In the genomic region with DNA sequence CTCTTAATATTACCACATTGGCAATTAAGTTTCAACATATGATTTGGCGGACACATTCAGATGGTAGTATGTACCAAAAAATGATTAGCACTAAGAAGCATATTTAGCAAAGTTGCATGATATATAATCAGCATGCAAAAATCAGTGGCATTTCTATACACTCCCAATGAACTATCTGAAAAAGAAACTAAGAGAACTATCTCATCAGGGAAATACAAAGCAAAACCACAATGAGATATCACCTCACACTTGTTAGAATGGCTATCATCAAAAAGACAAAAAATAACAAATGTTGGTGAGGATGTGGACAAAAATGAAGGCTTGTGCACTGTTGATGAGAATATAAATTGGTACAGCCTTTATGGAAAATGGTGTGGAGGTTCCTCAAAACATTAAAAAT, we compare ENCODE assay signal across 1 cellular context.
TF ChIP-seq lines count a peak whose summit lies in the region.

No MANE protein-coding gene starts in this region.

TF ChIP-seq in GM23338, 12 proteins besides CTCF, POLR2A, EP300 and RAD21:
- TF ChIP-seq, protein P1, sequence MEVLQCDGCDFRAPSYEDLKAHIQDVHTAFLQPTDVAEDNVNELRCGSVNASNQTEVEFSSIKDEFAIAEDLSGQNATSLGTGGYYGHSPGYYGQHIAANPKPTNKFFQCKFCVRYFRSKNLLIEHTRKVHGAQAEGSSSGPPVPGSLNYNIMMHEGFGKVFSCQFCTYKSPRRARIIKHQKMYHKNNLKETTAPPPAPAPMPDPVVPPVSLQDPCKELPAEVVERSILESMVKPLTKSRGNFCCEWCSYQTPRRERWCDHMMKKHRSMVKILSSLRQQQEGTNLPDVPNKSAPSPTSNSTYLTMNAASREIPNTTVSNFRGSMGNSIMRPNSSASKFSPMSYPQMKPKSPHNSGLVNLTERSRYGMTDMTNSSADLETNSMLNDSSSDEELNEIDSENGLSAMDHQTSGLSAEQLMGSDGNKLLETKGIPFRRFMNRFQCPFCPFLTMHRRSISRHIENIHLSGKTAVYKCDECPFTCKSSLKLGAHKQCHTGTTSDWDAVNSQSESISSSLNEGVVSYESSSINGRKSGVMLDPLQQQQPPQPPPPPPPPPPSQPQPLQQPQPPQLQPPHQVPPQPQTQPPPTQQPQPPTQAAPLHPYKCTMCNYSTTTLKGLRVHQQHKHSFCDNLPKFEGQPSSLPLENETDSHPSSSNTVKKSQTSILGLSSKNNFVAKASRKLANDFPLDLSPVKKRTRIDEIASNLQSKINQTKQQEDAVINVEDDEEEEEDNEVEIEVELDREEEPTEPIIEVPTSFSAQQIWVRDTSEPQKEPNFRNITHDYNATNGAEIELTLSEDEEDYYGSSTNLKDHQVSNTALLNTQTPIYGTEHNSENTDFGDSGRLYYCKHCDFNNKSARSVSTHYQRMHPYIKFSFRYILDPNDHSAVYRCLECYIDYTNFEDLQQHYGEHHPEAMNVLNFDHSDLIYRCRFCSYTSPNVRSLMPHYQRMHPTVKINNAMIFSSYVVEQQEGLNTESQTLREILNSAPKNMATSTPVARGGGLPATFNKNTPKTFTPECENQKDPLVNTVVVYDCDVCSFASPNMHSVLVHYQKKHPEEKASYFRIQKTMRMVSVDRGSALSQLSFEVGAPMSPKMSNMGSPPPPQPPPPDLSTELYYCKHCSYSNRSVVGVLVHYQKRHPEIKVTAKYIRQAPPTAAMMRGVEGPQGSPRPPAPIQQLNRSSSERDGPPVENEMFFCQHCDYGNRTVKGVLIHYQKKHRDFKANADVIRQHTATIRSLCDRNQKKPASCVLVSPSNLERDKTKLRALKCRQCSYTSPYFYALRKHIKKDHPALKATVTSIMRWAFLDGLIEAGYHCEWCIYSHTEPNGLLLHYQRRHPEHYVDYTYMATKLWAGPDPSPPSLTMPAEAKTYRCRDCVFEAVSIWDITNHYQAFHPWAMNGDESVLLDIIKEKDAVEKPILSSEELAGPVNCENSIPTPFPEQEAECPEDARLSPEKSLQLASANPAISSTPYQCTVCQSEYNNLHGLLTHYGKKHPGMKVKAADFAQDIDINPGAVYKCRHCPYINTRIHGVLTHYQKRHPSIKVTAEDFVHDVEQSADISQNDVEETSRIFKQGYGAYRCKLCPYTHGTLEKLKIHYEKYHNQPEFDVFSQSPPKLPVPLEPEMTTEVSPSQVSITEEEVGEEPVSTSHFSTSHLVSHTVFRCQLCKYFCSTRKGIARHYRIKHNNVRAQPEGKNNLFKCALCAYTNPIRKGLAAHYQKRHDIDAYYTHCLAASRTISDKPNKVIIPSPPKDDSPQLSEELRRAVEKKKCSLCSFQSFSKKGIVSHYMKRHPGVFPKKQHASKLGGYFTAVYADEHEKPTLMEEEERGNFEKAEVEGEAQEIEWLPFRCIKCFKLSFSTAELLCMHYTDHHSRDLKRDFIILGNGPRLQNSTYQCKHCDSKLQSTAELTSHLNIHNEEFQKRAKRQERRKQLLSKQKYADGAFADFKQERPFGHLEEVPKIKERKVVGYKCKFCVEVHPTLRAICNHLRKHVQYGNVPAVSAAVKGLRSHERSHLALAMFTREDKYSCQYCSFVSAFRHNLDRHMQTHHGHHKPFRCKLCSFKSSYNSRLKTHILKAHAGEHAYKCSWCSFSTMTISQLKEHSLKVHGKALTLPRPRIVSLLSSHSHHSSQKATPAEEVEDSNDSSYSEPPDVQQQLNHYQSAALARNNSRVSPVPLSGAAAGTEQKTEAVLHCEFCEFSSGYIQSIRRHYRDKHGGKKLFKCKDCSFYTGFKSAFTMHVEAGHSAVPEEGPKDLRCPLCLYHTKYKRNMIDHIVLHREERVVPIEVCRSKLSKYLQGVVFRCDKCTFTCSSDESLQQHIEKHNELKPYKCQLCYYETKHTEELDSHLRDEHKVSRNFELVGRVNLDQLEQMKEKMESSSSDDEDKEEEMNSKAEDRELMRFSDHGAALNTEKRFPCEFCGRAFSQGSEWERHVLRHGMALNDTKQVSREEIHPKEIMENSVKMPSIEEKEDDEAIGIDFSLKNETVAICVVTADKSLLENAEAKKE (CRISPR knock-in tag; IDR thresholded peaks at IDR 0.05), result no peak
- no peak for TF ChIP-seq POLR2AphosphoS5 (IDR thresholded peaks at IDR 0.05; ENCODE audit: low read depth)
